ENCODE assay signal across 14 cellular contexts in genomic region chr6:41503435-41503768, GRCh38. TPM values are rescaled to one million over a fixed set of nuclear protein-coding genes. Genes with fewer than 3 reads are reported as not detected.
DNase-seq lines count a peak whose midpoint lies in the region; ATAC-seq and TF ChIP-seq lines count a peak whose summit lies in the region.
"Had no signal": no experiment of that assay in that cellular context is flagged by ENCODE, and none has a peak within 500 bp of the region (broad histone marks: within the 10 kb centered on the region; RNA-seq: fewer than 3 reads in every experiment).

No MANE protein-coding gene starts in this region.

- ATAC-seq in naive thymus-derived CD4-positive, alpha-beta T cell = no peak

- H3K4me3 ChIP-seq in SJCRH30 = peak overlapping the region; percentile 56
- H3K4me3 ChIP-seq in fibroblast of villous mesenchyme (ENCODE audit: low read depth, low read length) = peak overlapping the region; percentile 13
- peak overlapping the region; percentile 28 to 31 for H3K4me3 ChIP-seq in prostate gland
- no peak overlapping the region for H3K4me3 ChIP-seq in MM.1S (ENCODE audit: low read length)
- no peak overlapping the region for H3K4me3 ChIP-seq in naive thymus-derived CD4-positive, alpha-beta T cell (ENCODE audit: low read length)

- no peak overlapping the region for H3K4me3 Mint-ChIP-seq in naive thymus-derived CD4-positive, alpha-beta T cell
- H3K4me3 Mint-ChIP-seq: CD4-positive, alpha-beta T cell had no signal

- no peaks in the 10 kb centered on the region for H3F3A ChIP-seq in MM.1S (ENCODE audit: insufficient read depth, low read length)

- no peaks in the 10 kb centered on the region; the same call in none of the 2 replicates for H3K4me1 ChIP-seq in ES-I3 (ENCODE audit: insufficient read depth, low read length)
- H3K4me1 ChIP-seq in SJCRH30 = peaks cover 11% of the 10 kb centered on the region
- H3K4me1 ChIP-seq in prostate gland (replicated peaks) = peaks cover 2% of the 10 kb centered on the region
- no peaks in the 10 kb centered on the region for H3K4me1 ChIP-seq in MM.1S (ENCODE audit: low read length)
- peaks cover 0 to 9% of the 10 kb centered on the region in 2 donors for H3K4me1 ChIP-seq in naive thymus-derived CD4-positive, alpha-beta T cell (ENCODE audit: control insufficient read depth in 2 of 2, insufficient read depth in 2 of 2, low read length in 2 of 2)

- 18% methylated on average over 2 of the region's 2 CpGs for WGBS in prostate gland

- no peaks in the 10 kb centered on the region for H3K36me3 ChIP-seq in ES-I3 (ENCODE audit: insufficient read depth, low read length)
- no peaks in the 10 kb centered on the region for H3K36me3 ChIP-seq in SJCRH30
- H3K36me3 ChIP-seq in prostate gland = no peaks in the 10 kb centered on the region
- H3K36me3 ChIP-seq in MM.1S (replicated peaks; ENCODE audit: insufficient read depth, low read length) = no peaks in the 10 kb centered on the region
- no peaks in the 10 kb centered on the region for H3K36me3 ChIP-seq in naive thymus-derived CD4-positive, alpha-beta T cell (ENCODE audit: control insufficient read depth in 2 of 3, insufficient read depth in 3 of 3, low read length in 3 of 3)
- H3K36me3 ChIP-seq: MG63 had no signal

- no peak overlapping the region for H3K27ac Mint-ChIP-seq in naive thymus-derived CD4-positive, alpha-beta T cell
- H3K27ac Mint-ChIP-seq: activated naive CD4-positive, alpha-beta T cell treated with anti-CD3 and anti-CD28 coated beads, Interleukin-2, amount 50 U/mL, for 72 hours; CD4-positive, alpha-beta T cell had no signal

- H3K79me2 ChIP-seq in MM.1S (ENCODE audit: low read length) = no peaks in the 10 kb centered on the region

- intact Hi-C loops in prostate gland (cut with DNase I) = loop anchor here (1.0 kb wide), 1 partner anchor 78 kb away; no protein-coding TSS in a partner anchor
- intact Hi-C loops in naive thymus-derived CD4-positive, alpha-beta T cell (cut with micrococcal nuclease) = no loop called here

- H3K27me3 ChIP-seq in SJCRH30 = no peaks in the 10 kb centered on the region; the same call in 1 of the 2 replicates
- no peaks in the 10 kb centered on the region for H3K27me3 ChIP-seq in prostate gland (replicated peaks; ENCODE audit: insufficient read depth)
- peaks cover 64% of the 10 kb centered on the region for H3K27me3 ChIP-seq in MM.1S (replicated peaks; ENCODE audit: insufficient read depth, low read length)
- peaks cover 5% of the 10 kb centered on the region in 2 donors for H3K27me3 ChIP-seq in naive thymus-derived CD4-positive, alpha-beta T cell (ENCODE audit: control insufficient read depth in 2 of 2, insufficient read depth in 2 of 2, low read length in 2 of 2)
- H3K27me3 ChIP-seq: MG63 had no signal

- no peak for DNase-seq in SJCRH30
- no peak for DNase-seq in fibroblast of villous mesenchyme (ENCODE audit: low read depth)
- no peak for DNase-seq in prostate gland (ENCODE audit: low spot score)
- DNase-seq in iPS-NIHi7 (ENCODE audit: extremely low spot score) = no peak
- DNase-seq in ecto neural progenitor cell (ENCODE audit: low spot score) = no peak
- no peak for DNase-seq in MM.1S
- no peak for DNase-seq in naive thymus-derived CD4-positive, alpha-beta T cell
- DNase-seq: CD4-positive, alpha-beta T cell; NCI-H510A treated with DMSO at 0.1 percent for 48 hours; SHP77 treated with DMSO at 0.1 percent for 48 hours; stimulated activated CD4-positive, alpha-beta T cell treated with anti-CD3 and anti-CD28 coated beads, Interleukin-1b, Interleukin-23, amount 100 ng/mL, for 48 hours had no signal

- TF ChIP-seq CTCF in fibroblast of villous mesenchyme (IDR thresholded peaks at IDR 0.05; ENCODE audit: insufficient read depth, low read depth, low read length) (no peak), prostate gland (IDR thresholded peaks at IDR 0.05) (no peak), MM.1S (IDR thresholded peaks at IDR 0.05; ENCODE audit: low read length) (no peak)

- H3K4me2 ChIP-seq in MM.1S (ENCODE audit: low read depth, low read length) = no peak overlapping the region

- H3K9me3 Mint-ChIP-seq in naive thymus-derived CD4-positive, alpha-beta T cell = peaks cover 0 to 2% (median 0%) of the 10 kb centered on the region in 11 donors
- H3K9me3 Mint-ChIP-seq: activated naive CD4-positive, alpha-beta T cell treated with anti-CD3 and anti-CD28 coated beads, Interleukin-2, amount 50 U/mL, for 72 hours; CD4-positive, alpha-beta T cell had no signal

- H4K20me1 ChIP-seq in MM.1S (ENCODE audit: insufficient read depth, low read length) = no peaks in the 10 kb centered on the region

- peak overlapping the region; percentile 56; the same call in 1 of the 2 replicates for H3K9ac ChIP-seq in ES-I3 (ENCODE audit: low read depth, low read length)
- H3K9ac ChIP-seq in MM.1S (ENCODE audit: low read length) = no peak overlapping the region

- CTCF ChIA-PET in naive thymus-derived CD4-positive, alpha-beta T cell (lab: Charles Lee) = no interaction called here

- POLR2A ChIA-PET in naive thymus-derived CD4-positive, alpha-beta T cell (lab: Charles Lee) = no interaction called here

- no peak overlapping the region for H2AFZ ChIP-seq in MM.1S (ENCODE audit: low read length)

- H3K27me3 Mint-ChIP-seq in naive thymus-derived CD4-positive, alpha-beta T cell = peaks cover 52 to 80% (median 54%) of the 10 kb centered on the region in 5 donors

- H3K9me2 ChIP-seq in MM.1S (replicated peaks; ENCODE audit: insufficient read depth, low read length) = no peaks in the 10 kb centered on the region

- no peak for TF ChIP-seq POLR2A in prostate gland (IDR thresholded peaks at IDR 0.05)

- H3K27ac ChIP-seq in SJCRH30 = peak overlapping the region; percentile 48; the same call in 1 of the 2 replicates
- H3K27ac ChIP-seq in prostate gland = no peak overlapping the region
- no peak overlapping the region for H3K27ac ChIP-seq in MM.1S (ENCODE audit: low read length)
- H3K27ac ChIP-seq in naive thymus-derived CD4-positive, alpha-beta T cell (ENCODE audit: low read depth, low read length) = no peak overlapping the region

- H3K9me3 ChIP-seq in ES-I3 (ENCODE audit: control insufficient read depth, insufficient read depth, low read length) (no peaks in the 10 kb centered on the region), SJCRH30 (replicated peaks) (no peaks in the 10 kb centered on the region), prostate gland (no peaks in the 10 kb centered on the region), MM.1S (replicated peaks; ENCODE audit: insufficient read depth, low read length) (no peaks in the 10 kb centered on the region)
- H3K9me3 ChIP-seq in naive thymus-derived CD4-positive, alpha-beta T cell (ENCODE audit: control insufficient read depth in 2 of 3, low read length in 3 of 3) = no peaks in the 10 kb centered on the region
- H3K9me3 ChIP-seq: MG63 had no signal

- H3K4me1 Mint-ChIP-seq in naive thymus-derived CD4-positive, alpha-beta T cell = peaks cover 8 to 16% (median 12%) of the 10 kb centered on the region in 7 donors

- peaks cover 0 to 3% (median 0%) of the 10 kb centered on the region in 5 donors for H3K36me3 Mint-ChIP-seq in naive thymus-derived CD4-positive, alpha-beta T cell

RNA-seq across cellular contexts. Expression of gene FOXP4, which starts 42.8 kb away (rescaled TPM):
- total RNA-seq in SJCRH30 (2014; rRNA removed; shearing (Covaris generic)) = 9.2 and 10.3 TPM in 2 replicates
- total RNA-seq in fibroblast of villous mesenchyme (2.2 and 4.5 TPM in 2 replicates), prostate gland (10 to 100 TPM; 24.8 to 53.5 TPM)
- 1 to 10 TPM; 3.1 to 7.6 (median 4.9) TPM for total RNA-seq in naive thymus-derived CD4-positive, alpha-beta T cell
- polyA plus RNA-seq in naive thymus-derived CD4-positive, alpha-beta T cell = under 1 TPM; 0.07 to 0.21 TPM

Comparison
In these comparisons a context has a peak if more than half of its experiments do, and no peak if none do; other contexts are left out.
1. H3K4me3 ChIP-seq: peak in SJCRH30 (single experiment), fibroblast of villous mesenchyme (single experiment) and prostate gland (2 of 2); none in MM.1S (single experiment) and naive thymus-derived CD4-positive, alpha-beta T cell (single experiment).